8 cellular contexts compared by ENCODE assay signal in genomic region chr11:130314749-130315285, GRCh38. TPM values are rescaled to one million over a fixed set of nuclear protein-coding genes. Genes with fewer than 3 reads are reported as not detected.
A peak's percentile ranks its signal among the peaks of the same experiment; 100 is the strongest.
DNase-seq lines count a peak whose midpoint lies in the region; ATAC-seq and TF ChIP-seq lines count a peak whose summit lies in the region.

A gene with protein sequence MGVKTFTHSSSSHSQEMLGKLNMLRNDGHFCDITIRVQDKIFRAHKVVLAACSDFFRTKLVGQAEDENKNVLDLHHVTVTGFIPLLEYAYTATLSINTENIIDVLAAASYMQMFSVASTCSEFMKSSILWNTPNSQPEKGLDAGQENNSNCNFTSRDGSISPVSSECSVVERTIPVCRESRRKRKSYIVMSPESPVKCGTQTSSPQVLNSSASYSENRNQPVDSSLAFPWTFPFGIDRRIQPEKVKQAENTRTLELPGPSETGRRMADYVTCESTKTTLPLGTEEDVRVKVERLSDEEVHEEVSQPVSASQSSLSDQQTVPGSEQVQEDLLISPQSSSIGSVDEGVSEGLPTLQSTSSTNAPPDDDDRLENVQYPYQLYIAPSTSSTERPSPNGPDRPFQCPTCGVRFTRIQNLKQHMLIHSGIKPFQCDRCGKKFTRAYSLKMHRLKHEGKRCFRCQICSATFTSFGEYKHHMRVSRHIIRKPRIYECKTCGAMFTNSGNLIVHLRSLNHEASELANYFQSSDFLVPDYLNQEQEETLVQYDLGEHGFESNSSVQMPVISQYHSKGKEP (minus strand): TSS chr11:130314917. CDS start chr11:130261873, 53,044 bp downstream.

- peak; percentile 82 for ATAC-seq in HCT116
- ATAC-seq in omental fat pad (ENCODE audit: low FRiP score): peak; percentile 97

- H3K79me2 ChIP-seq in HCT116 (ENCODE audit: insufficient read depth, low read length) (peaks cover 41% of the 10 kb centered on the region), SK-N-SH (ENCODE audit: insufficient read depth) (peaks cover 40% of the 10 kb centered on the region)

- 8% methylated on average over 21 of the region's 43 CpGs for WGBS in SK-N-SH (ENCODE audit: low lambda C conversion rate)

- CTCF ChIA-PET in HCT116 (lab: Charles Lee): no interaction called here
- CTCF ChIA-PET in SK-N-SH (lab: Yijun Ruan, JAX): no interaction called here

- no peak for TF ChIP-seq CTCF in HCT116 (IDR thresholded peaks at IDR 0.05 in 2 of 3, conservative IDR thresholded peaks at IDR 0.05 in 1 of 3; ENCODE audit: borderline replicate concordance in 1 of 3, insufficient read depth in 1 of 3, low read depth in 2 of 3, low read length in 2 of 3)
- TF ChIP-seq CTCF in SK-N-SH (IDR thresholded peaks at IDR 0.05): no peak
- TF ChIP-seq CTCF in omental fat pad (IDR thresholded peaks at IDR 0.05): no peak

- peak; percentile 88 for TF ChIP-seq POLR2A in HCT116 (IDR thresholded peaks at IDR 0.05; ENCODE audit: borderline replicate concordance, extremely low read depth, insufficient read depth, insufficient read length)

- H3K9ac ChIP-seq in HCT116 (ENCODE audit: low read length) (peak within 1 kb of the TSS; percentile 75), SK-N-SH (peak within 1 kb of the TSS; percentile 80)

- H2AFZ ChIP-seq in HCT116 (ENCODE audit: low read depth, low read length, poor library complexity, severe bottlenecking) (peak within 1 kb of the TSS; percentile 68), SK-N-SH (ENCODE audit: low read depth) (peak within 1 kb of the TSS; percentile 100)

- no peaks in the 10 kb centered on the region for H4K20me1 ChIP-seq in HCT116 (ENCODE audit: insufficient read depth)
- no peaks in the 10 kb centered on the region for H4K20me1 ChIP-seq in SK-N-SH (ENCODE audit: insufficient read depth)

- TF ChIP-seq EP300 in SK-N-SH (IDR thresholded peaks at IDR 0.05; ENCODE audit: borderline replicate concordance in 1 of 2, low read depth in 1 of 2, low read length in 1 of 2): no peak

- intact Hi-C loops in HCT116 (cut with micrococcal nuclease): no loop called here

- H3K4me3 ChIP-seq in HCT116 (replicated peaks in 1 of 2; ENCODE audit: low read depth in 1 of 2, low read length in 2 of 2) (peak within 1 kb of the TSS; percentile 78 to 80), SK-N-SH (ENCODE audit: low read depth in 2 of 2, low read length in 1 of 2) (peak within 1 kb of the TSS; percentile 69 to 74)

- no peak for TF ChIP-seq RAD21 in HCT116 (IDR thresholded peaks at IDR 0.05; ENCODE audit: low read depth)
- no peak for TF ChIP-seq RAD21 in SK-N-SH (IDR thresholded peaks at IDR 0.05; ENCODE audit: low read length)

- BruUV-seq in HCT116 (replicated peaks; lab: Mats Ljungman, UMichigan): no TSS peak

- H3K4me1 ChIP-seq in HCT116 (ENCODE audit: control insufficient read depth in 1 of 2, insufficient read depth in 2 of 2, low read length in 2 of 2) (peaks cover 9 to 27% of the 10 kb centered on the region in 2 experiments; a peak in 3 of 4 replicates), SK-N-SH (ENCODE audit: control insufficient read depth in 1 of 2, insufficient read depth in 2 of 2, low read depth in 1 of 2, low read length in 1 of 2) (peaks cover 8% of the 10 kb centered on the region in 2 experiments; a peak in 3 of 4 replicates)

- DNase-seq in GF-D8 (lab: John Stamatoyannopoulos, UW) (peak; percentile 98), HCT116 (ENCODE audit: low read depth, low spot score) (peak; percentile 72), MV-4-11 (lab: John Stamatoyannopoulos, UW) (peak; percentile 79), SK-N-SH (peak; percentile 98), glomerular endothelial cell (ENCODE audit: extremely low read depth, low read depth, low spot score) (peak; percentile 39), omental fat pad (ENCODE audit: low spot score) (peak; percentile 87)
- DNase-seq in activated naive CD4-positive, alpha-beta T cell treated with anti-CD3 and anti-CD28 coated beads, Interleukin-2, amount 50 U/mL, for 16 hours: peak; percentile 90

- H3K9me2 ChIP-seq in HCT116 (ENCODE audit: insufficient read depth) (no peaks in the 10 kb centered on the region), SK-N-SH (no peaks in the 10 kb centered on the region)

- peaks cover 3% of the 10 kb centered on the region for H3F3A ChIP-seq in SK-N-SH (replicated peaks; ENCODE audit: insufficient read depth)

- H3K9me3 ChIP-seq in HCT116 (ENCODE audit: control insufficient read depth in 1 of 2, insufficient read depth in 1 of 2, low read depth in 1 of 2, low read length in 2 of 2): no peaks in the 10 kb centered on the region
- H3K9me3 ChIP-seq in SK-N-SH: no peaks in the 10 kb centered on the region

- POLR2A ChIA-PET in HCT116 (lab: Charles Lee): no interaction called here
- POLR2A ChIA-PET in SK-N-SH (lab: Yijun Ruan, JAX): no interaction called here

- H3K4me2 ChIP-seq in HCT116 (ENCODE audit: low read length): peak within 1 kb of the TSS; percentile 81
- peak within 1 kb of the TSS; percentile 84 for H3K4me2 ChIP-seq in SK-N-SH

- peak within 1 kb of the TSS; percentile 83 for H3K27ac ChIP-seq in HCT116 (ENCODE audit: low read depth, low read length)
- peak within 1 kb of the TSS; percentile 63 to 82 for H3K27ac ChIP-seq in SK-N-SH (ENCODE audit: low read depth in 2 of 2, low read length in 1 of 2)
- peak within 1 kb of the TSS; percentile 82 for H3K27ac ChIP-seq in temporal lobe (ENCODE audit: low read depth, low read length)

- RAD21 ChIA-PET in HCT116 (lab: Charles Lee; ENCODE audit: low non-redundant PET in 1 of 2, low total read pairs in 2 of 2, uncharacterized antibody in 2 of 2, unreplicated experiment in 2 of 2): no interaction called here

- H3K36me3 ChIP-seq in HCT116 (ENCODE audit: control insufficient read depth in 1 of 2, insufficient read depth in 2 of 2, low read length in 2 of 2): no peaks in the 10 kb centered on the region
- no peaks in the 10 kb centered on the region for H3K36me3 ChIP-seq in SK-N-SH (replicated peaks in 1 of 2; ENCODE audit: control insufficient read depth in 1 of 2, insufficient read depth in 2 of 2, low read length in 1 of 2)

- H3K27me3 ChIP-seq in HCT116 (ENCODE audit: insufficient read depth, low read length) (no peaks in the 10 kb centered on the region), SK-N-SH (ENCODE audit: insufficient read depth) (no peaks in the 10 kb centered on the region)

TF ChIP-seq in HCT116, 20 proteins besides CTCF, POLR2A, EP300 and RAD21:
- peak; percentile 78 for TF ChIP-seq POLR2AphosphoS5 (IDR thresholded peaks at IDR 0.05; ENCODE audit: low read depth, low read length)
- TF ChIP-seq, protein P1, sequence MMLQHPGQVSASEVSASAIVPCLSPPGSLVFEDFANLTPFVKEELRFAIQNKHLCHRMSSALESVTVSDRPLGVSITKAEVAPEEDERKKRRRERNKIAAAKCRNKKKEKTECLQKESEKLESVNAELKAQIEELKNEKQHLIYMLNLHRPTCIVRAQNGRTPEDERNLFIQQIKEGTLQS (IDR thresholded peaks at IDR 0.05): no peak
- no peak for TF ChIP-seq SRF (IDR thresholded peaks at IDR 0.05; ENCODE audit: low read depth)
- TF ChIP-seq EZH2 (IDR thresholded peaks at IDR 0.05): no peak
- TF ChIP-seq CEBPB (IDR thresholded peaks at IDR 0.05; ENCODE audit: low read depth): peak; percentile 94
- no peak for TF ChIP-seq EGR1 (IDR thresholded peaks at IDR 0.05; ENCODE audit: low read depth)

TF ChIP-seq in SK-N-SH, 30 proteins besides CTCF, POLR2A, EP300 and RAD21:
- TF ChIP-seq USF2 (IDR thresholded peaks at IDR 0.05; ENCODE audit: borderline replicate concordance, low read depth, low read length): no peak
- TF ChIP-seq NRF1 (IDR thresholded peaks at IDR 0.05; ENCODE audit: low read depth, low read length): 0 out of 2 replicates have a peak, but pooled peaks have one; percentile 17
- peak; percentile 63 for TF ChIP-seq POLR2AphosphoS5 (IDR thresholded peaks at IDR 0.05; ENCODE audit: low read depth, low read length)

RNA-seq across cellular contexts. Expression of the gene that starts here (rescaled TPM):
- 32.5 TPM for total RNA-seq in HCT116 (2021; ENCODE audit: unreplicated experiment)
- 10.9 and 12.8 TPM in 2 replicates for polyA plus RNA-seq in HCT116 (2012)
- 5.0 and 6.9 TPM in 2 replicates for polyA plus RNA-seq in SK-N-SH (2012; rRNA removed)
- 5.8 and 6.4 TPM in 2 replicates for polyA plus RNA-seq in SK-N-SH (2012; cell fraction: cytosol; rRNA removed)
- 7.8 and 15.1 TPM in 2 replicates for polyA plus RNA-seq in SK-N-SH (2012; cell fraction: nucleus; rRNA removed)
- 8.2 and 16.0 TPM in 2 replicates for total RNA-seq in glomerular endothelial cell
- 10 to 100 TPM; 37.0 to 81.0 (median 46.6) TPM for total RNA-seq in omental fat pad
- 85.3 TPM for total RNA-seq in temporal lobe

Comparison
In these comparisons a context has a peak if more than half of its experiments do, and no peak if none do; other contexts are left out.
1. Peak in every context shown above with its lines: DNase-seq, ATAC-seq, H3K4me3 ChIP-seq and H3K27ac ChIP-seq.
2. DNase-seq: peak in every context shown above with its lines; median percentile 98 in GF-D8; 98 in SK-N-SH; 90 in activated naive CD4-positive, alpha-beta T cell treated with anti-CD3 and anti-CD28 coated beads, Interleukin-2, amount 50 U/mL, for 16 hours; 87 in omental fat pad; 79 in MV-4-11; 72 in HCT116; 39 in glomerular endothelial cell.